In genomic region chr21:15058718-15059316, GRCh38 we compare ENCODE assay signal across 1 cellular context.
TF ChIP-seq lines count a peak whose summit lies in the region.

No MANE protein-coding gene starts in this region.

TF ChIP-seq in GM23338, 12 proteins besides CTCF, POLR2A, EP300 and RAD21 (continued from another document):
- no peak for TF ChIP-seq ZNF462 (CRISPR knock-in tag; IDR thresholded peaks at IDR 0.05)
- TF ChIP-seq ZNF114 (CRISPR knock-in tag; IDR thresholded peaks at IDR 0.05): no peak
- no peak for TF ChIP-seq EZH2phosphoT487 (IDR thresholded peaks at IDR 0.05; ENCODE audit: unreplicated experiment)
- no peak for TF ChIP-seq CREB1 (CRISPR knock-in tag; IDR thresholded peaks at IDR 0.05; ENCODE audit: low read depth)
- TF ChIP-seq EZH2 (IDR thresholded peaks at IDR 0.05; ENCODE audit: low read depth, unreplicated experiment): no peak
- no peak for TF ChIP-seq REST (IDR thresholded peaks at IDR 0.05; ENCODE audit: unreplicated experiment)
- TF ChIP-seq NANOG (IDR thresholded peaks at IDR 0.05; ENCODE audit: borderline replicate concordance): no peak
- TF ChIP-seq STAT1 (IDR thresholded peaks at IDR 0.05; ENCODE audit: unreplicated experiment): no peak
- TF ChIP-seq JUNB (IDR thresholded peaks at IDR 0.05; ENCODE audit: unreplicated experiment): no peak
